In the genomic region with DNA sequence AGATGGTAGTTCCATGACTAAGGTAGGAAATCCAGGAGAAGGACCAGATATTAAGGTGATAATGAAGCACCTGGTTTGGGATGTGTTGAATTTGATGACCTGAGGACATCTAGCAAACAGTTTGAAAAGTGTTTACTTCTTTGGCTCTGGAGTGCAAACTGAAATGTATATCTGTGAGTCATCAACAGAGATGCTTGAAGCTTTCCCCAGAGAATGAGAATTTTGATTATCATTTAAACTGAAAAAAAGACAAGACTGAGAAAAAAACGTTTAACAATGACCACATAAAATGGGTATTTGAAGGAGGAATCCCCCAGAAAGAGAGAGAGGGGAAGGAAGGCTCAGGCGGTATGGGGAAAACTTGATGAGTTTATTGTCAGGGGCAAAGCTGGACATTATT, we compare ENCODE assay signal across 19 cellular contexts. TPM values are rescaled to one million over a fixed set of nuclear protein-coding genes. Genes with fewer than 3 reads are reported as not detected.
DNase-seq lines count a peak whose midpoint lies in the region; ATAC-seq and TF ChIP-seq lines count a peak whose summit lies in the region.
"Had no signal": no experiment of that assay in that cellular context is flagged by ENCODE, and none has a peak within 500 bp of the region (broad histone marks: within the 10 kb centered on the region; RNA-seq: fewer than 3 reads in every experiment).

No MANE protein-coding gene starts in this region.

- no peak overlapping the region for H3K9ac ChIP-seq in fibroblast of lung (ENCODE audit: insufficient read depth, low read length)
- H3K9ac ChIP-seq: BLaER1 treated with 17β-estradiol and CSF1 and Interleukin-3, amounts not matched to agents 10 nM and 100 nM had no signal

- no peaks in the 10 kb centered on the region for H3K27me3 ChIP-seq in fibroblast of lung (ENCODE audit: control insufficient read depth, insufficient read depth, low read length)
- H3K27me3 ChIP-seq in brain microvascular endothelial cell (replicated peaks), result no peaks in the 10 kb centered on the region
- H3K27me3 ChIP-seq: BLaER1 treated with 17β-estradiol and CSF1 and Interleukin-3, amounts not matched to agents 10 nM and 100 nM; MG63 had no signal

- H4K20me1 ChIP-seq in fibroblast of lung (ENCODE audit: control insufficient read depth, extremely low read depth, insufficient read depth, low read length), result no peaks in the 10 kb centered on the region
- H4K20me1 ChIP-seq: BLaER1 treated with 17β-estradiol and CSF1 and Interleukin-3, amounts not matched to agents 10 nM and 100 nM had no signal

- H3K4me3 ChIP-seq in fibroblast of lung (replicated peaks in 1 of 4; ENCODE audit: control extremely low read depth in 1 of 4, insufficient read depth in 1 of 4, low read depth in 3 of 4, low read length in 4 of 4) (no peak overlapping the region), brain microvascular endothelial cell (ENCODE audit: low read depth, low read length) (no peak overlapping the region)
- H3K4me3 ChIP-seq: BLaER1 treated with 17β-estradiol and CSF1 and Interleukin-3, amounts not matched to agents 10 nM and 100 nM; GM23338; MG63 had no signal

- TF ChIP-seq CTCF in fibroblast of lung (conservative IDR thresholded peaks at IDR 0.05 in 1 of 2, IDR thresholded peaks at IDR 0.05 in 1 of 2; ENCODE audit: low read depth in 1 of 2, low read length in 2 of 2) (no peak), brain microvascular endothelial cell (IDR thresholded peaks at IDR 0.05; ENCODE audit: low read depth, low read length, missing control alignments) (no peak)

- no peak overlapping the region for H3K4me2 ChIP-seq in fibroblast of lung (ENCODE audit: extremely low read depth, insufficient read depth, low read length)
- H3K4me2 ChIP-seq: BLaER1 treated with 17β-estradiol and CSF1 and Interleukin-3, amounts not matched to agents 10 nM and 100 nM; GM23338 had no signal

- in situ Hi-C loops in brain microvascular endothelial cell (cut with HindIII; ENCODE audit: low pct_ligation_motif_present, low sequenced_read_pairs), result no loop called here

- H3K4me1 ChIP-seq in fibroblast of lung (ENCODE audit: control insufficient read depth, extremely low read depth, insufficient read depth, low read length), result peaks cover 6% of the 10 kb centered on the region
- H3K4me1 ChIP-seq: BLaER1 treated with 17β-estradiol and CSF1 and Interleukin-3, amounts not matched to agents 10 nM and 100 nM had no signal

- no peaks in the 10 kb centered on the region for H3K9me3 ChIP-seq in fibroblast of lung (ENCODE audit: control insufficient read depth, insufficient read depth, low read depth, low read length)
- H3K9me3 ChIP-seq: MG63 had no signal

- no peak overlapping the region for H2AFZ ChIP-seq in fibroblast of lung (ENCODE audit: low read length)
- H2AFZ ChIP-seq: GM23338 had no signal

- no peaks in the 10 kb centered on the region for H3K36me3 ChIP-seq in fibroblast of lung (ENCODE audit: control insufficient read depth, insufficient read depth, low read length)
- no peaks in the 10 kb centered on the region for H3K36me3 ChIP-seq in brain microvascular endothelial cell (replicated peaks)
- H3K36me3 ChIP-seq: BLaER1 treated with 17β-estradiol and CSF1 and Interleukin-3, amounts not matched to agents 10 nM and 100 nM; MG63 had no signal

- H3K27ac ChIP-seq in fibroblast of lung (ENCODE audit: insufficient read depth, low read length), result no peak overlapping the region
- H3K27ac ChIP-seq in brain microvascular endothelial cell, result no peak overlapping the region
- H3K27ac ChIP-seq: 22Rv1; BLaER1 treated with 17β-estradiol and CSF1 and Interleukin-3, amounts not matched to agents 10 nM and 100 nM; HL-60 had no signal

- ATAC-seq in SK-N-SH treated with all-trans-retinoic acid at 6 μM for 48 hours (peak; percentile 49; the same call in 1 of the 3 replicates), GM21526 (IDR thresholded peaks at IDR 0.05; ENCODE audit: low FRiP score, unreplicated experiment) (no peak), HG02981 (IDR thresholded peaks at IDR 0.05; ENCODE audit: unreplicated experiment) (no peak)
- ATAC-seq: GM23338, Panc1 had no signal

- no peaks in the 10 kb centered on the region for H3K79me2 ChIP-seq in fibroblast of lung (ENCODE audit: control insufficient read depth, insufficient read depth, low read length)

- DNase-seq in DMS53 (lab: John Stamatoyannopoulos, UW) (peak; percentile 26), DMS53 treated with DMSO at 0.1 percent for 48 hours (lab: John Stamatoyannopoulos, UW; ENCODE audit: unreplicated experiment) (no peak), fibroblast of lung (ENCODE audit: low read depth in 2 of 2) (peak; percentile 14 to 25), retina (no peak), brain microvascular endothelial cell (no peak)
- DNase-seq: DMS 273 treated with DMSO at 0.1 percent for 48 hours, KBM-7, MG63, NCI-H1105, NCI-H187, SHP77 treated with DMSO at 0.1 percent for 48 hours had no signal

TF ChIP-seq in SK-N-SH treated with all-trans-retinoic acid at 6 μM for 48 hours, 23 proteins besides CTCF, POLR2A, EP300 and RAD21:
- TF ChIP-seq TOX (CRISPR knock-in tag; IDR thresholded peaks at IDR 0.05; ENCODE audit: borderline replicate concordance) (no peak), ZFP30 (CRISPR knock-in tag; IDR thresholded peaks at IDR 0.05) (no peak), ZNF565 (CRISPR knock-in tag; conservative IDR thresholded peaks at IDR 0.05; ENCODE audit: low read depth) (no peak), RARB (CRISPR knock-in tag; IDR thresholded peaks at IDR 0.05) (no peak), ISL1 (CRISPR knock-in tag; IDR thresholded peaks at IDR 0.05) (no peak), GLIS3 (CRISPR knock-in tag; IDR thresholded peaks at IDR 0.05) (no peak), OSR1 (CRISPR knock-in tag; IDR thresholded peaks at IDR 0.05) (no peak), ZNF70 (CRISPR knock-in tag; IDR thresholded peaks at IDR 0.05) (no peak), SNAI2 (CRISPR knock-in tag; IDR thresholded peaks at IDR 0.05) (no peak), ZNF8 (CRISPR knock-in tag; IDR thresholded peaks at IDR 0.05) (no peak), ZC3H10 (CRISPR knock-in tag; IDR thresholded peaks at IDR 0.05) (no peak), ESRRG (CRISPR knock-in tag; IDR thresholded peaks at IDR 0.05) (no peak), ZFP3 (CRISPR knock-in tag; IDR thresholded peaks at IDR 0.05) (no peak)
- TF ChIP-seq, protein P1, sequence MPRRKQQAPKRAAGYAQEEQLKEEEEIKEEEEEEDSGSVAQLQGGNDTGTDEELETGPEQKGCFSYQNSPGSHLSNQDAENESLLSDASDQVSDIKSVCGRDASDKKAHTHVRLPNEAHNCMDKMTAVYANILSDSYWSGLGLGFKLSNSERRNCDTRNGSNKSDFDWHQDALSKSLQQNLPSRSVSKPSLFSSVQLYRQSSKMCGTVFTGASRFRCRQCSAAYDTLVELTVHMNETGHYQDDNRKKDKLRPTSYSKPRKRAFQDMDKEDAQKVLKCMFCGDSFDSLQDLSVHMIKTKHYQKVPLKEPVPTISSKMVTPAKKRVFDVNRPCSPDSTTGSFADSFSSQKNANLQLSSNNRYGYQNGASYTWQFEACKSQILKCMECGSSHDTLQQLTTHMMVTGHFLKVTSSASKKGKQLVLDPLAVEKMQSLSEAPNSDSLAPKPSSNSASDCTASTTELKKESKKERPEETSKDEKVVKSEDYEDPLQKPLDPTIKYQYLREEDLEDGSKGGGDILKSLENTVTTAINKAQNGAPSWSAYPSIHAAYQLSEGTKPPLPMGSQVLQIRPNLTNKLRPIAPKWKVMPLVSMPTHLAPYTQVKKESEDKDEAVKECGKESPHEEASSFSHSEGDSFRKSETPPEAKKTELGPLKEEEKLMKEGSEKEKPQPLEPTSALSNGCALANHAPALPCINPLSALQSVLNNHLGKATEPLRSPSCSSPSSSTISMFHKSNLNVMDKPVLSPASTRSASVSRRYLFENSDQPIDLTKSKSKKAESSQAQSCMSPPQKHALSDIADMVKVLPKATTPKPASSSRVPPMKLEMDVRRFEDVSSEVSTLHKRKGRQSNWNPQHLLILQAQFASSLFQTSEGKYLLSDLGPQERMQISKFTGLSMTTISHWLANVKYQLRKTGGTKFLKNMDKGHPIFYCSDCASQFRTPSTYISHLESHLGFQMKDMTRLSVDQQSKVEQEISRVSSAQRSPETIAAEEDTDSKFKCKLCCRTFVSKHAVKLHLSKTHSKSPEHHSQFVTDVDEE (CRISPR knock-in tag; IDR thresholded peaks at IDR 0.05), result no peak

RNA-seq across cellular contexts. Expression of a gene that starts 20.7 kb away (rescaled TPM):
- total RNA-seq in fibroblast of lung, result 37.3 and 37.5 TPM in 2 replicates
- polyA plus RNA-seq in fibroblast of lung, result 39.5 and 44.8 TPM in 2 replicates
- 23.8 and 27.0 TPM in 2 replicates for polyA plus RNA-seq in fibroblast of lung (2012)
- polyA minus RNA-seq in fibroblast of lung (ENCODE audit: low replicate concordance), result 34.3 and 35.1 TPM in 2 replicates

Comparison
In these comparisons a context has a peak if more than half of its experiments do, and no peak if none do; other contexts are left out.
1. DNase-seq: peak in DMS53 (single experiment) and fibroblast of lung (2 of 2); none in DMS53 treated with DMSO at 0.1 percent for 48 hours (single experiment), retina (single experiment) and brain microvascular endothelial cell (single experiment).